9 cellular contexts compared by ENCODE assay signal in genomic region chr12:77847665-77848431, GRCh38. TPM values are rescaled to one million over a fixed set of nuclear protein-coding genes. Genes with fewer than 3 reads are reported as not detected.
DNase-seq lines count a peak whose midpoint lies in the region; ATAC-seq and TF ChIP-seq lines count a peak whose summit lies in the region.
"Had no signal": no experiment of that assay in that cellular context is flagged by ENCODE, and none has a peak within 500 bp of the region (broad histone marks: within the 10 kb centered on the region; RNA-seq: fewer than 3 reads in every experiment).

No MANE protein-coding gene starts in this region.

- DNase-seq in NCI-H2107 treated with DMSO at 0.1 percent for 48 hours (lab: John Stamatoyannopoulos, UW; ENCODE audit: unreplicated experiment), result peak; percentile 49
- DNase-seq in NCI-H2107 (lab: John Stamatoyannopoulos, UW), result no peak
- peak; percentile 81 for DNase-seq in RPMI7951 (ENCODE audit: low read depth)
- peak; percentile 49 for DNase-seq in glomerular visceral epithelial cell (ENCODE audit: extremely low spot score)
- DNase-seq in thoracic aorta (ENCODE audit: low spot score), result no peak
- no peak for DNase-seq in COLO829 (ENCODE audit: low spot score)
- DNase-seq in activated CD8-positive, alpha-beta memory T cell treated with anti-CD3 and anti-CD28 coated beads, Interleukin-2, amount 50 U/mL, for 4 hours, result no peak
- DNase-seq in NCI-H2029 (lab: John Stamatoyannopoulos, UW), result no peak

- H3K4me3 ChIP-seq in thoracic aorta, result peak overlapping the region; percentile 21

- ATAC-seq in thoracic aorta (ENCODE audit: insufficient number of reproducible peaks, low FRiP score, low read depth), result peak; percentile 78

- no peak for TF ChIP-seq CTCF in thoracic aorta (IDR thresholded peaks at IDR 0.05)

- H3K4me1 ChIP-seq in thoracic aorta (ENCODE audit: control insufficient read depth in 1 of 2, low read depth in 2 of 2), result peaks cover 5 to 29% of the 10 kb centered on the region in 2 donors

- no peaks in the 10 kb centered on the region for H3K9me3 ChIP-seq in thoracic aorta

- no peaks in the 10 kb centered on the region for H3K36me3 ChIP-seq in thoracic aorta

- no peaks in the 10 kb centered on the region for H3K27me3 ChIP-seq in thoracic aorta (replicated peaks; ENCODE audit: insufficient read depth)

- H3K27ac ChIP-seq in thoracic aorta, result peak overlapping the region; percentile 36 to 49

RNA-seq across cellular contexts. Expression of gene NAV3, which starts 17.2 kb away (rescaled TPM):
- 16.3 and 21.5 TPM in 2 replicates for total RNA-seq in RPMI7951 (2014; rRNA removed; shearing (Covaris generic))
- total RNA-seq in thoracic aorta, result 10 to 100 TPM in 1 of 2 donors, 1 to 10 TPM in 1; 9.3 to 11.6 TPM
- total RNA-seq: B cell had no signal

Comparison
In these comparisons a context has a peak if more than half of its experiments do, and no peak if none do; other contexts are left out.
1. DNase-seq: peak in NCI-H2107 treated with DMSO at 0.1 percent for 48 hours (single experiment), RPMI7951 (single experiment) and glomerular visceral epithelial cell (single experiment); none in NCI-H2107 (single experiment), thoracic aorta (single experiment), COLO829 (single experiment), activated CD8-positive, alpha-beta memory T cell treated with anti-CD3 and anti-CD28 coated beads, Interleukin-2, amount 50 U/mL, for 4 hours (single experiment) and NCI-H2029 (single experiment).